Comparison of ENCODE assay signal across 18 cellular contexts in genomic region chr6:158667360-158667981, GRCh38. TPM values are rescaled to one million over a fixed set of nuclear protein-coding genes. Genes with fewer than 3 reads are reported as not detected.
DNase-seq lines count a peak whose midpoint lies in the region; ATAC-seq, FAIRE-seq and TF ChIP-seq lines count a peak whose summit lies in the region.
"Had no signal": no experiment of that assay in that cellular context is flagged by ENCODE, and none has a peak within 500 bp of the region (broad histone marks: within the 10 kb centered on the region; RNA-seq: fewer than 3 reads in every experiment).

No MANE protein-coding gene starts in this region.

- no peak for TF ChIP-seq POLR2A in GM12891 (IDR thresholded peaks at IDR 0.05; ENCODE audit: low read depth, low read length)

- H3K9me3 Mint-ChIP-seq in nephron progenitor cell = no peaks in the 10 kb centered on the region
- H3K9me3 Mint-ChIP-seq: activated T-helper 1 cell treated with anti-CD3 and anti-CD28 coated beads, Interleukin-12 subunit alpha, Interleukin-12 subunit beta, Interleukin-2, Interleukin-4 antibody, amounts not matched to agents 30 ng/mL and 10 ng/mL and 1 ng/mL, durations not matched to agents 14 hours and 24 hours and 36 hours; T-cell had no signal

- H3K36me3 Mint-ChIP-seq in nephron progenitor cell (ENCODE audit: low read depth) = no peaks in the 10 kb centered on the region

- H3K4me1 ChIP-seq in OCI-LY3 (ENCODE audit: low read length) = peaks cover 40% of the 10 kb centered on the region
- peaks cover 11 to 50% of the 10 kb centered on the region in 2 donors for H3K4me1 ChIP-seq in left lung

- H2AFZ ChIP-seq in OCI-LY3 (ENCODE audit: low read depth, low read length) = no peak overlapping the region

- H3K4me2 ChIP-seq in OCI-LY3 (ENCODE audit: low read length) = peak overlapping the region; percentile 98

- peak overlapping the region; percentile 97 for H3K27ac ChIP-seq in OCI-LY3 (ENCODE audit: low read length)
- peak overlapping the region; percentile 67 to 89 for H3K27ac ChIP-seq in left lung
- peak overlapping the region in 14 of 21 experiments; percentile 1 to 55 (median 25) for H3K27ac ChIP-seq in skin epidermis

- no peak for DNase-seq in GM12891 (ENCODE audit: insufficient read length, low spot score)
- DNase-seq in left lung = no peak
- DNase-seq in NCI-H128 (lab: John Stamatoyannopoulos, UW; ENCODE audit: unreplicated experiment) = no peak
- no peak for DNase-seq in activated gamma-delta T cell treated with Interleukin-2 at 50 U/mL for 16 hours
- DNase-seq in nephron progenitor cell = no peak
- DNase-seq: CD4-positive, alpha-beta memory T cell; NCI-H1105; NCI-H446; pancreas; stimulated activated CD4-positive, alpha-beta T cell treated with anti-CD3 and anti-CD28 coated beads, Interleukin-1b, Interleukin-23, amount 100 ng/mL, for 48 hours; T-cell had no signal

- TF ChIP-seq CTCF in OCI-LY3 (IDR thresholded peaks at IDR 0.05; ENCODE audit: low read depth, low read length) (no peak), left lung (IDR thresholded peaks at IDR 0.05) (no peak), nephron progenitor cell (IDR thresholded peaks at IDR 0.05) (no peak)

- intact Hi-C loops in left lung (cut with DNase I) = no loop called here

- FAIRE-seq in GM12891 (lab: Jason Lieb, UNC) = no peak
- FAIRE-seq: pancreas, RCC 7860 had no signal

- H3K4me1 Mint-ChIP-seq in nephron progenitor cell = peaks cover 48% of the 10 kb centered on the region

- H4K20me1 ChIP-seq in OCI-LY3 (ENCODE audit: insufficient read depth, low read length) = no peaks in the 10 kb centered on the region

- H3K27ac Mint-ChIP-seq in nephron progenitor cell = no peak overlapping the region
- H3K27ac Mint-ChIP-seq: activated T-helper 1 cell treated with anti-CD3 and anti-CD28 coated beads, Interleukin-12 subunit alpha, Interleukin-12 subunit beta, Interleukin-2, Interleukin-4 antibody, amounts not matched to agents 30 ng/mL and 10 ng/mL and 1 ng/mL, durations not matched to agents 14 hours and 24 hours and 36 hours had no signal

- H3K36me3 ChIP-seq in OCI-LY3 (replicated peaks; ENCODE audit: low read depth, low read length) (no peaks in the 10 kb centered on the region), left lung (no peaks in the 10 kb centered on the region)
- H3K36me3 ChIP-seq: pancreas had no signal

- H3K79me2 ChIP-seq in OCI-LY3 (ENCODE audit: low read length) = no peaks in the 10 kb centered on the region

- H3K27me3 ChIP-seq in OCI-LY3 (ENCODE audit: low read depth, low read length) (0 out of 2 replicates have a peak, but pooled peaks cover 3% of the 10 kb centered on the region), left lung (no peaks in the 10 kb centered on the region)
- H3K27me3 ChIP-seq: pancreas had no signal

- H3K9ac ChIP-seq in OCI-LY3 (ENCODE audit: low read length) = peak overlapping the region; percentile 75

- ATAC-seq in left lung (no peak), GM21717 (IDR thresholded peaks at IDR 0.05; ENCODE audit: unreplicated experiment) (no peak)
- ATAC-seq: activated CD4-positive, CD25-positive, alpha-beta regulatory T cell treated with anti-CD3 and anti-CD28 coated beads, Interleukin-2, amount 50 U/mL, for 24 hours; T-cell had no signal

- H3K9me3 ChIP-seq in OCI-LY3 (ENCODE audit: insufficient read depth, low read length) = no peaks in the 10 kb centered on the region
- no peaks in the 10 kb centered on the region for H3K9me3 ChIP-seq in left lung
- H3K9me3 ChIP-seq: pancreas had no signal

- peaks cover 23% of the 10 kb centered on the region for H3K27me3 Mint-ChIP-seq in nephron progenitor cell (ENCODE audit: low read depth, poor library complexity)
- H3K27me3 Mint-ChIP-seq: CD4-positive, alpha-beta memory T cell; T-cell had no signal

- H3K4me3 Mint-ChIP-seq in nephron progenitor cell = no peak overlapping the region
- H3K4me3 Mint-ChIP-seq: activated T-helper 1 cell treated with anti-CD3 and anti-CD28 coated beads, Interleukin-12 subunit alpha, Interleukin-12 subunit beta, Interleukin-2, Interleukin-4 antibody, amounts not matched to agents 30 ng/mL and 10 ng/mL and 1 ng/mL, durations not matched to agents 14 hours and 24 hours and 36 hours; CD4-positive, alpha-beta memory T cell; T-cell had no signal

- H3K4me3 ChIP-seq in OCI-LY3 (ENCODE audit: low read length) = peak overlapping the region; percentile 74
- H3K4me3 ChIP-seq in left lung = no peak overlapping the region
- no peak overlapping the region for H3K4me3 ChIP-seq in skin epidermis
- H3K4me3 ChIP-seq: coronary artery, pancreas had no signal

TF ChIP-seq in GM12891, 5 proteins besides CTCF, POLR2A, EP300 and RAD21:
- no peak for TF ChIP-seq POU2F2 (IDR thresholded peaks at IDR 0.05; ENCODE audit: low read depth, low read length)
- peak; percentile 92 for TF ChIP-seq SPI1 (IDR thresholded peaks at IDR 0.05; ENCODE audit: low read depth, low read length)

RNA-seq across cellular contexts. Expression of gene SYTL3, which starts 17.6 kb away (rescaled TPM):
- 2.1 TPM for polyA plus RNA-seq in GM12891 (2012; ENCODE audit: low read depth, missing spikeins)
- 1 to 10 TPM; 6.5 to 9.1 TPM for total RNA-seq in left lung

RNA-seq across cellular contexts. Expression of gene DYNLT1, which starts 22.9 kb away (rescaled TPM):
- 45.0 TPM for polyA plus RNA-seq in GM12891 (2012; ENCODE audit: low read depth, missing spikeins)
- total RNA-seq in left lung = 100 to 1,000 TPM; 147 to 163 TPM

Comparison
In these comparisons a context has a peak if more than half of its experiments do, and no peak if none do; other contexts are left out.
1. H3K27ac ChIP-seq: peak in every context shown above with its lines; median percentile 97 in OCI-LY3; 78 in left lung; 25 in skin epidermis.